1 cellular context compared by ENCODE assay signal in the genomic region with DNA sequence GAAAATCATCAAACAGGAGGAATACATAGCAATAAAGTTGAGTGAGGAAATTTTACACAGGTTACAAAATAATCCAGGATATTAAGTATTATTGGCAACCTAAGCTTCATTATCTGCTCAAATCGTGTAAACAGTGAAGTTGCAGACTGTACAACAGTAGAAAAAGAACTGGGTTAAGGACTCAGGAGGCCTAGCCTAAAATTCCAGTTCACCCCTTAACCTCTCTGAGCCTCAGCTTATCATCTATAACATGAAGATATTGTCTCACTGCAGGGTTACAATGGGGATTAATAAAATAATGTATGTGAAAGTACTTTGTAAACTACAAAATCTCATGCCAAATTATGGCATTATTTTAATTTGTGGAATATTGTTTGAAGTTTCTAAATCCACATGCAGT.
TF ChIP-seq lines count a peak whose summit lies in the region.

No MANE protein-coding gene starts in this region.

TF ChIP-seq in GM23338, 12 proteins besides CTCF, POLR2A, EP300 and RAD21:
- TF ChIP-seq, protein P1, sequence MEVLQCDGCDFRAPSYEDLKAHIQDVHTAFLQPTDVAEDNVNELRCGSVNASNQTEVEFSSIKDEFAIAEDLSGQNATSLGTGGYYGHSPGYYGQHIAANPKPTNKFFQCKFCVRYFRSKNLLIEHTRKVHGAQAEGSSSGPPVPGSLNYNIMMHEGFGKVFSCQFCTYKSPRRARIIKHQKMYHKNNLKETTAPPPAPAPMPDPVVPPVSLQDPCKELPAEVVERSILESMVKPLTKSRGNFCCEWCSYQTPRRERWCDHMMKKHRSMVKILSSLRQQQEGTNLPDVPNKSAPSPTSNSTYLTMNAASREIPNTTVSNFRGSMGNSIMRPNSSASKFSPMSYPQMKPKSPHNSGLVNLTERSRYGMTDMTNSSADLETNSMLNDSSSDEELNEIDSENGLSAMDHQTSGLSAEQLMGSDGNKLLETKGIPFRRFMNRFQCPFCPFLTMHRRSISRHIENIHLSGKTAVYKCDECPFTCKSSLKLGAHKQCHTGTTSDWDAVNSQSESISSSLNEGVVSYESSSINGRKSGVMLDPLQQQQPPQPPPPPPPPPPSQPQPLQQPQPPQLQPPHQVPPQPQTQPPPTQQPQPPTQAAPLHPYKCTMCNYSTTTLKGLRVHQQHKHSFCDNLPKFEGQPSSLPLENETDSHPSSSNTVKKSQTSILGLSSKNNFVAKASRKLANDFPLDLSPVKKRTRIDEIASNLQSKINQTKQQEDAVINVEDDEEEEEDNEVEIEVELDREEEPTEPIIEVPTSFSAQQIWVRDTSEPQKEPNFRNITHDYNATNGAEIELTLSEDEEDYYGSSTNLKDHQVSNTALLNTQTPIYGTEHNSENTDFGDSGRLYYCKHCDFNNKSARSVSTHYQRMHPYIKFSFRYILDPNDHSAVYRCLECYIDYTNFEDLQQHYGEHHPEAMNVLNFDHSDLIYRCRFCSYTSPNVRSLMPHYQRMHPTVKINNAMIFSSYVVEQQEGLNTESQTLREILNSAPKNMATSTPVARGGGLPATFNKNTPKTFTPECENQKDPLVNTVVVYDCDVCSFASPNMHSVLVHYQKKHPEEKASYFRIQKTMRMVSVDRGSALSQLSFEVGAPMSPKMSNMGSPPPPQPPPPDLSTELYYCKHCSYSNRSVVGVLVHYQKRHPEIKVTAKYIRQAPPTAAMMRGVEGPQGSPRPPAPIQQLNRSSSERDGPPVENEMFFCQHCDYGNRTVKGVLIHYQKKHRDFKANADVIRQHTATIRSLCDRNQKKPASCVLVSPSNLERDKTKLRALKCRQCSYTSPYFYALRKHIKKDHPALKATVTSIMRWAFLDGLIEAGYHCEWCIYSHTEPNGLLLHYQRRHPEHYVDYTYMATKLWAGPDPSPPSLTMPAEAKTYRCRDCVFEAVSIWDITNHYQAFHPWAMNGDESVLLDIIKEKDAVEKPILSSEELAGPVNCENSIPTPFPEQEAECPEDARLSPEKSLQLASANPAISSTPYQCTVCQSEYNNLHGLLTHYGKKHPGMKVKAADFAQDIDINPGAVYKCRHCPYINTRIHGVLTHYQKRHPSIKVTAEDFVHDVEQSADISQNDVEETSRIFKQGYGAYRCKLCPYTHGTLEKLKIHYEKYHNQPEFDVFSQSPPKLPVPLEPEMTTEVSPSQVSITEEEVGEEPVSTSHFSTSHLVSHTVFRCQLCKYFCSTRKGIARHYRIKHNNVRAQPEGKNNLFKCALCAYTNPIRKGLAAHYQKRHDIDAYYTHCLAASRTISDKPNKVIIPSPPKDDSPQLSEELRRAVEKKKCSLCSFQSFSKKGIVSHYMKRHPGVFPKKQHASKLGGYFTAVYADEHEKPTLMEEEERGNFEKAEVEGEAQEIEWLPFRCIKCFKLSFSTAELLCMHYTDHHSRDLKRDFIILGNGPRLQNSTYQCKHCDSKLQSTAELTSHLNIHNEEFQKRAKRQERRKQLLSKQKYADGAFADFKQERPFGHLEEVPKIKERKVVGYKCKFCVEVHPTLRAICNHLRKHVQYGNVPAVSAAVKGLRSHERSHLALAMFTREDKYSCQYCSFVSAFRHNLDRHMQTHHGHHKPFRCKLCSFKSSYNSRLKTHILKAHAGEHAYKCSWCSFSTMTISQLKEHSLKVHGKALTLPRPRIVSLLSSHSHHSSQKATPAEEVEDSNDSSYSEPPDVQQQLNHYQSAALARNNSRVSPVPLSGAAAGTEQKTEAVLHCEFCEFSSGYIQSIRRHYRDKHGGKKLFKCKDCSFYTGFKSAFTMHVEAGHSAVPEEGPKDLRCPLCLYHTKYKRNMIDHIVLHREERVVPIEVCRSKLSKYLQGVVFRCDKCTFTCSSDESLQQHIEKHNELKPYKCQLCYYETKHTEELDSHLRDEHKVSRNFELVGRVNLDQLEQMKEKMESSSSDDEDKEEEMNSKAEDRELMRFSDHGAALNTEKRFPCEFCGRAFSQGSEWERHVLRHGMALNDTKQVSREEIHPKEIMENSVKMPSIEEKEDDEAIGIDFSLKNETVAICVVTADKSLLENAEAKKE (CRISPR knock-in tag; IDR thresholded peaks at IDR 0.05): no peak
- no peak for TF ChIP-seq EZH2phosphoT487 (IDR thresholded peaks at IDR 0.05; ENCODE audit: unreplicated experiment)
- TF ChIP-seq ZNF331 (CRISPR knock-in tag; IDR thresholded peaks at IDR 0.05; ENCODE audit: low read depth): no peak
- TF ChIP-seq POLR2AphosphoS5 (IDR thresholded peaks at IDR 0.05; ENCODE audit: low read depth): no peak
- no peak for TF ChIP-seq ZNF114 (CRISPR knock-in tag; IDR thresholded peaks at IDR 0.05)
- TF ChIP-seq NANOG (IDR thresholded peaks at IDR 0.05; ENCODE audit: borderline replicate concordance): no peak
- no peak for TF ChIP-seq CREB1 (CRISPR knock-in tag; IDR thresholded peaks at IDR 0.05; ENCODE audit: low read depth)
- TF ChIP-seq STAT1 (IDR thresholded peaks at IDR 0.05; ENCODE audit: unreplicated experiment): no peak
